ENCODE assay signal across 26 cellular contexts in the genomic region with DNA sequence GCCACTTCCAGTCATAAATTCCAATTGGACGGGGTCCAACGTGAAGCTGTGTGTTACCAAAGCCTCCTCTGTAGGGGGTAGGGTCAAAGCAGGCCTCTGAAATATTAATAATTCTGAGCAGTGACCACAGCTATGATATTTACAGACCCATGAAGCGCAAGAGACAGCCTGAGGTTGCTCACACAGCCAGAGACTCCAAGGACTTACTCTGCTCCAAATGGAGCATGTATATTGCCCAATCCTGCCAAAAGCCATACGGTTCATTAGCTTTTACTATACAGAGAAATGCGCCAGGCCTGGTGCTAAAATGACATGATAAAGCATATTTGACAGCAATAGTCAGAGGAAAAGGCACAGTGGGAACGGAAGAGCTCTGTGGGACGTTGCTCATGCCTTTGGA.
DNase-seq lines count a peak whose midpoint lies in the region; ATAC-seq and TF ChIP-seq lines count a peak whose summit lies in the region.
"Had no signal": no experiment of that assay in that cellular context is flagged by ENCODE, and none has a peak within 500 bp of the region (broad histone marks: within the 10 kb centered on the region; RNA-seq: fewer than 3 reads in every experiment).

No MANE protein-coding gene starts in this region.

- H3K4me3 ChIP-seq in A673 (ENCODE audit: low read depth, low read length, poor library complexity, severe bottlenecking) (no peak overlapping the region), SJCRH30 (no peak overlapping the region), fibroblast of lung (replicated peaks in 1 of 4; ENCODE audit: control extremely low read depth in 1 of 4, insufficient read depth in 1 of 4, low read depth in 3 of 4, low read length in 4 of 4) (no peak overlapping the region), heart left ventricle (no peak overlapping the region)
- H3K4me3 ChIP-seq: A549, coronary artery, ovary, right atrium auricular region, tibial nerve had no signal

- peak; percentile 93 for DNase-seq in A673 (ENCODE audit: low spot score)
- peak; percentile 29 for DNase-seq in HT1080 (ENCODE audit: low read depth)
- peak; percentile 4 to 7 for DNase-seq in SJCRH30
- DNase-seq in fibroblast of lung (ENCODE audit: low read depth in 2 of 2): peak; percentile 1 to 31
- DNase-seq in heart left ventricle: no peak
- no peak for DNase-seq in HuH-7.5 (ENCODE audit: low spot score)
- no peak for DNase-seq in Kasumi-1 (lab: John Stamatoyannopoulos, UW)
- no peak for DNase-seq in left ventricle myocardium superior
- DNase-seq: activated CD4-positive, alpha-beta T cell treated with anti-CD3 and anti-CD28 coated beads for 4 hours; activated naive CD4-positive, alpha-beta T cell treated with anti-CD3 and anti-CD28 coated beads, Interleukin-2, amount 50 U/mL, for 16 hours; amniotic stem cell; effector CD8-positive, alpha-beta T cell; GOT3; NCI-H2081; NCI-H226; ovary; SHP77 treated with DMSO at 0.1 percent for 48 hours; stimulated activated CD4-positive, alpha-beta T cell treated with anti-CD3 and anti-CD28 coated beads, Interleukin-12 subunit alpha, Interleukin-12 subunit beta, amount 100 ng/mL, for 4 hours; stimulated activated CD4-positive, alpha-beta T cell treated with anti-CD3 and anti-CD28 coated beads, Interleukin-2, amount 100 ng/mL, for 48 hours; T-helper 9 cell; WERI-Rb-1 had no signal

- TF ChIP-seq POLR2A in heart left ventricle (IDR thresholded peaks at IDR 0.05): no peak

- no peaks in the 10 kb centered on the region for H3K9me3 ChIP-seq in A673 (ENCODE audit: low read depth, low read length, poor library complexity, severe bottlenecking)
- H3K9me3 ChIP-seq in SJCRH30 (replicated peaks): no peaks in the 10 kb centered on the region
- H3K9me3 ChIP-seq in fibroblast of lung (ENCODE audit: control insufficient read depth, insufficient read depth, low read depth, low read length): no peaks in the 10 kb centered on the region
- H3K9me3 ChIP-seq in heart left ventricle: no peaks in the 10 kb centered on the region
- H3K9me3 ChIP-seq: A549, ovary, right atrium auricular region, tibial nerve had no signal

- H4K20me1 ChIP-seq in fibroblast of lung (ENCODE audit: control insufficient read depth, extremely low read depth, insufficient read depth, low read length): no peaks in the 10 kb centered on the region

- no peak for TF ChIP-seq CTCF in A673 (conservative IDR thresholded peaks at IDR 0.05; ENCODE audit: low read depth, low read length)
- no peak for TF ChIP-seq CTCF in fibroblast of lung (conservative IDR thresholded peaks at IDR 0.05 in 1 of 2, IDR thresholded peaks at IDR 0.05 in 1 of 2; ENCODE audit: low read depth in 1 of 2, low read length in 2 of 2)
- TF ChIP-seq CTCF in heart left ventricle (IDR thresholded peaks at IDR 0.05): no peak

- H3K27ac ChIP-seq in A673 (ENCODE audit: low read depth, low read length, poor library complexity, severe bottlenecking) (peak overlapping the region; percentile 18), SJCRH30 (no peak overlapping the region), fibroblast of lung (ENCODE audit: insufficient read depth, low read length) (no peak overlapping the region), heart left ventricle (no peak overlapping the region)
- H3K27ac ChIP-seq: A549, coronary artery, ovary, right atrium auricular region, WERI-Rb-1 had no signal

- H3K27me3 ChIP-seq in A673 (replicated peaks; ENCODE audit: insufficient read depth, low read depth, low read length, poor library complexity) (no peaks in the 10 kb centered on the region), SJCRH30 (no peaks in the 10 kb centered on the region), fibroblast of lung (ENCODE audit: control insufficient read depth, insufficient read depth, low read length) (no peaks in the 10 kb centered on the region), heart left ventricle (no peaks in the 10 kb centered on the region)
- H3K27me3 ChIP-seq: ovary, right atrium auricular region, tibial nerve had no signal

- ATAC-seq in heart left ventricle: no peak
- ATAC-seq in left ventricle myocardium superior: no peak
- ATAC-seq: A549, Panc1 had no signal

- no peak overlapping the region for H3K4me2 ChIP-seq in fibroblast of lung (ENCODE audit: extremely low read depth, insufficient read depth, low read length)
- H3K4me2 ChIP-seq: A549 had no signal

- H3K4me1 ChIP-seq in A673 (ENCODE audit: insufficient read depth, low read length, poor library complexity, severe bottlenecking) (peaks cover 40% of the 10 kb centered on the region), SJCRH30 (no peaks in the 10 kb centered on the region), fibroblast of lung (ENCODE audit: control insufficient read depth, extremely low read depth, insufficient read depth, low read length) (no peaks in the 10 kb centered on the region), heart left ventricle (no peaks in the 10 kb centered on the region)
- H3K4me1 ChIP-seq: A549, right atrium auricular region had no signal

- WGBS in heart left ventricle, 4 donors: 71 to 75% (median 72%) methylated on average over 7 of the region's 7 CpGs

- no TSS peak for BruUV-seq in A673 (replicated peaks; lab: Mats Ljungman, UMichigan)

- CTCF ChIA-PET in A673 (lab: Charles Lee): interaction anchor here (0.6 kb wide), 1 partner anchor 875 kb away, joined by 5 read pairs; no protein-coding TSS in a partner anchor

- intact Hi-C loops in A673 (cut with micrococcal nuclease; ENCODE audit: unreplicated experiment) (loop anchor here (5.0 kb wide), 3 partner anchors 283 to 848 kb away; partner anchors contain the start of gene IGF1), heart left ventricle (cut with DNase I) (loop anchor here in 4 of 10 donors (5.0 to 10.0 kb wide), 4 partner anchors 671 to 831 kb away; no protein-coding TSS in a partner anchor), left ventricle myocardium superior (cut with micrococcal nuclease) (no loop called here)

- H3K9ac ChIP-seq in fibroblast of lung (ENCODE audit: insufficient read depth, low read length): no peak overlapping the region

- H3K36me3 ChIP-seq in A673 (ENCODE audit: insufficient read depth, low read length, poor library complexity, severe bottlenecking) (no peaks in the 10 kb centered on the region), SJCRH30 (no peaks in the 10 kb centered on the region), fibroblast of lung (ENCODE audit: control insufficient read depth, insufficient read depth, low read length) (no peaks in the 10 kb centered on the region), heart left ventricle (no peaks in the 10 kb centered on the region)
- H3K36me3 ChIP-seq: ovary, right atrium auricular region, tibial nerve, WERI-Rb-1 had no signal

- no peaks in the 10 kb centered on the region for H3K79me2 ChIP-seq in fibroblast of lung (ENCODE audit: control insufficient read depth, insufficient read depth, low read length)

- POLR2A ChIA-PET in A673 (lab: Charles Lee; ENCODE audit: low non-redundant PET): no interaction called here

- H2AFZ ChIP-seq in fibroblast of lung (ENCODE audit: low read length): no peak overlapping the region

Comparison
In these comparisons a context has a peak if more than half of its experiments do, and no peak if none do; other contexts are left out.
1. DNase-seq: peak in A673 (single experiment), HT1080 (single experiment), SJCRH30 (2 of 2) and fibroblast of lung (2 of 2); none in heart left ventricle (0 of 5), HuH-7.5 (single experiment), Kasumi-1 (0 of 2) and left ventricle myocardium superior (single experiment).